Comparison of ENCODE assay signal across 11 cellular contexts in the genomic region with DNA sequence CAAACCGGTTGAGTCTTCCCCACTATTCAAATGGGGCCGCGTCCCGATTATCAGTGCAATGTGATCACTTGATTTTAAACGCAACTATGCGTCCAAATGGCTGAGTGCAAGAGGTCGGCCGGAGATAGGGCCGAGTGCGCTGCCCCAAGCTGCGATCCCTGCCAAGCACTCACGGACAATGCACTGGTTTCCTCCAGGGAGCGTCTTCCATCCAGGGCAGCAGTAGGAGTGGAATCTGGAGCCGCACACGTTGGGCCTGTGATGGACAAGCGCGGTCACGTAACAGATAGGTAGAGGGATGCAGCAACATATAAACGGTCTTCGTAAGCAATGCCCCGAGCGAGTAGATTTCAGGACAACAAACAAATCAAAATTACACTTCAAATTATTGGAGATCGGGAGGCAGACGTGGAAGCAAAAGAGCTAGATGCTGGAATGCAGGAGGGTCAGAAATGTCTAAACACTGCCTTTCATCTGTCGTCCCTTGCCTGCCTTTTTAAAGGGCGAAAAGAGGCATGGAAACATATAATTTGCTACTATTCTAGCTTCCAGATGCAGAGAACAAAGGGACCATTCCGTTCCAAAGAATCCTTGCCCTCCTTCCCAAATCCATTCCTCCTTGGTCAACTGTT. TPM values are rescaled to one million over a fixed set of nuclear protein-coding genes. Genes with fewer than 3 reads are reported as not detected.
DNase-seq lines count a peak whose midpoint lies in the region; ATAC-seq and TF ChIP-seq lines count a peak whose summit lies in the region.
"Had no signal": no experiment of that assay in that cellular context is flagged by ENCODE, and none has a peak within 500 bp of the region (broad histone marks: within the 10 kb centered on the region; RNA-seq: fewer than 3 reads in every experiment).

No MANE protein-coding gene starts in this region.

- H3K4me1 ChIP-seq in heart left ventricle (peaks cover 0 to 36% (median 5%) of the 10 kb centered on the region in 12 donors), mesenchymal stem cell (ENCODE audit: control insufficient read depth, insufficient read depth, low read depth, low read length) (peaks cover 12% of the 10 kb centered on the region)

- H3K27ac Mint-ChIP-seq in endothelial cell (ENCODE audit: unreplicated experiment): peak overlapping the region; percentile 9

- peak overlapping the region; percentile 91 for H3K4me3 Mint-ChIP-seq in endothelial cell (ENCODE audit: unreplicated experiment)
- H3K4me3 Mint-ChIP-seq in activated T-cell treated with anti-CD3 and anti-CD28 coated beads, Interleukin-2, amount 50 U/mL, for 4 hours: no peak overlapping the region

- H3K14ac ChIP-seq in mesenchymal stem cell (ENCODE audit: low read length in 2 of 2): peak overlapping the region in 1 of 2 experiments; percentile 74

- TF ChIP-seq CTCF in heart left ventricle (IDR thresholded peaks at IDR 0.05) (no peak), endothelial cell (IDR thresholded peaks at IDR 0.05; ENCODE audit: unreplicated experiment) (no peak)

- peak overlapping the region in 5 of 12 donors; percentile 25 to 86 (median 61) for H3K27ac ChIP-seq in heart left ventricle
- H3K27ac ChIP-seq in mesenchymal stem cell (ENCODE audit: low read length, poor library complexity, severe bottlenecking): no peak overlapping the region

- no peak overlapping the region for H2BK5ac ChIP-seq in mesenchymal stem cell (ENCODE audit: low read depth, low read length, poor library complexity, severe bottlenecking)

- H2BK15ac ChIP-seq in mesenchymal stem cell (ENCODE audit: low read depth, poor library complexity, severe bottlenecking): no peak overlapping the region

- no peak overlapping the region for H3K18ac ChIP-seq in mesenchymal stem cell (ENCODE audit: low read depth in 1 of 2, low read length in 2 of 2)

- peak in 1 of 5 donors; percentile 34 for DNase-seq in heart left ventricle
- DNase-seq in cardiac septum (ENCODE audit: low spot score): no peak
- peak; percentile 23 for DNase-seq in endothelial cell (ENCODE audit: low spot score)
- peak; percentile 37 for DNase-seq in mesenchymal stem cell
- DNase-seq in activated T-cell treated with anti-CD3 and anti-CD28 coated beads, Interleukin-2, amount 50 U/mL, for 4 hours: no peak
- no peak for DNase-seq in kidney tubule cell (ENCODE audit: low spot score)
- DNase-seq: activated effector memory CD4-positive, alpha-beta T cell treated with Interleukin-2 at 50 U/mL for 16 hours; stimulated activated CD4-positive, alpha-beta T cell treated with anti-CD3 and anti-CD28 coated beads, Interleukin-4, amount 100 ng/mL, for 24 hours; transverse colon had no signal

- no peak for TF ChIP-seq POLR2A in heart left ventricle (IDR thresholded peaks at IDR 0.05)

- no peak overlapping the region for H3K4ac ChIP-seq in mesenchymal stem cell (ENCODE audit: low read depth in 1 of 2, low read length in 2 of 2)

- H3K4me3 ChIP-seq in heart left ventricle (peak overlapping the region; percentile 32 to 68 (median 60)), mesenchymal stem cell (ENCODE audit: insufficient read depth in 1 of 2, low read depth in 1 of 2, low read length in 2 of 2) (peak overlapping the region; percentile 81 to 84)

- H3K27me3 ChIP-seq in heart left ventricle (peaks cover 0 to 47% (median 26%) of the 10 kb centered on the region in 9 donors), mesenchymal stem cell (ENCODE audit: control insufficient read depth in 1 of 2, insufficient read depth in 1 of 2, low read length in 2 of 2) (peaks cover 0 to 7% of the 10 kb centered on the region in 2 experiments)

- peaks cover 3% of the 10 kb centered on the region for H3K79me1 ChIP-seq in mesenchymal stem cell (replicated peaks; ENCODE audit: low read length, poor library complexity, severe bottlenecking)

- 32 to 38% (median 35%) methylated on average over 27 of the region's 27 CpGs for WGBS in heart left ventricle, 4 donors
- 10% methylated on average over 22 of the region's 27 CpGs for WGBS in mesenchymal stem cell

- no peak overlapping the region for H2BK120ac ChIP-seq in mesenchymal stem cell (ENCODE audit: low read depth, low read length)

- H3K23ac ChIP-seq in mesenchymal stem cell (ENCODE audit: low read length in 2 of 2): peak overlapping the region in 1 of 2 experiments; percentile 89

- H2AFZ ChIP-seq in mesenchymal stem cell (ENCODE audit: low read depth, low read length): no peak overlapping the region

- ATAC-seq in heart left ventricle (peak in 1 of 4 donors; percentile 13), GM18867 (IDR thresholded peaks at IDR 0.05; ENCODE audit: unreplicated experiment) (no peak), HG02798 (IDR thresholded peaks at IDR 0.05; ENCODE audit: poor library complexity, unreplicated experiment) (no peak)
- no peak for ATAC-seq in activated T-cell treated with anti-CD3 and anti-CD28 coated beads, Interleukin-2, amount 50 U/mL, for 4 hours

- H2AK5ac ChIP-seq in mesenchymal stem cell (ENCODE audit: low read length, severe bottlenecking): no peak overlapping the region

- intact Hi-C loops in heart left ventricle (cut with DNase I): loop anchor here in 2 of 10 donors (5.0 to 10.0 kb wide), 2 partner anchors 306 to 308 kb away; no protein-coding TSS in a partner anchor
- intact Hi-C loops in cardiac septum (cut with DNase I): no loop called here

- peak overlapping the region; percentile 92 for H3K4me2 ChIP-seq in mesenchymal stem cell (ENCODE audit: low read length, poor library complexity, severe bottlenecking)

- H4K91ac ChIP-seq in mesenchymal stem cell (ENCODE audit: low read length): no peak overlapping the region

- peak overlapping the region in 1 of 2 experiments; percentile 63 for H2BK12ac ChIP-seq in mesenchymal stem cell (ENCODE audit: low read length in 2 of 2)

- H3K36me3 Mint-ChIP-seq in endothelial cell (ENCODE audit: low read depth, unreplicated experiment): peaks cover 9% of the 10 kb centered on the region
- no peaks in the 10 kb centered on the region for H3K36me3 Mint-ChIP-seq in activated T-cell treated with anti-CD3 and anti-CD28 coated beads, Interleukin-2, amount 50 U/mL, for 4 hours (ENCODE audit: insufficient read depth)

- H4K8ac ChIP-seq in mesenchymal stem cell (ENCODE audit: low read length): no peak overlapping the region

- H3K27me3 Mint-ChIP-seq in endothelial cell (ENCODE audit: unreplicated experiment): peaks cover 2% of the 10 kb centered on the region
- peaks cover 30% of the 10 kb centered on the region for H3K27me3 Mint-ChIP-seq in activated T-cell treated with anti-CD3 and anti-CD28 coated beads, Interleukin-2, amount 50 U/mL, for 4 hours (ENCODE audit: low read depth)

- H3K36me3 ChIP-seq in heart left ventricle (no peaks in the 10 kb centered on the region), mesenchymal stem cell (ENCODE audit: control insufficient read depth in 1 of 2, insufficient read depth in 2 of 2, low read depth in 1 of 2, low read length in 2 of 2) (peaks cover 0 to 4% of the 10 kb centered on the region in 2 experiments)
- H3K36me3 ChIP-seq: transverse colon had no signal

- peak overlapping the region; percentile 81 for H3K9ac ChIP-seq in mesenchymal stem cell (ENCODE audit: low read length)

- H3K9me3 ChIP-seq in heart left ventricle: no peaks in the 10 kb centered on the region
- no peaks in the 10 kb centered on the region for H3K9me3 ChIP-seq in mesenchymal stem cell (ENCODE audit: control insufficient read depth, low read length)
- H3K9me3 ChIP-seq: transverse colon had no signal

- no peaks in the 10 kb centered on the region for H3K9me3 Mint-ChIP-seq in endothelial cell (ENCODE audit: unreplicated experiment)
- no peaks in the 10 kb centered on the region for H3K9me3 Mint-ChIP-seq in activated T-cell treated with anti-CD3 and anti-CD28 coated beads, Interleukin-2, amount 50 U/mL, for 4 hours

- H3K4me1 Mint-ChIP-seq in endothelial cell (ENCODE audit: unreplicated experiment): peaks cover 10% of the 10 kb centered on the region
- no peaks in the 10 kb centered on the region for H3K4me1 Mint-ChIP-seq in activated T-cell treated with anti-CD3 and anti-CD28 coated beads, Interleukin-2, amount 50 U/mL, for 4 hours (ENCODE audit: low read depth)

RNA-seq across cellular contexts. Expression of gene FBN2, which starts 1.7 kb away (rescaled TPM):
- total RNA-seq in heart left ventricle: 10 to 100 TPM in 5 of 9 donors, 1 to 10 TPM in 4; 7.4 to 28.0 (median 10.2) TPM
- 1 to 10 TPM; 9.0 to 9.7 TPM for polyA plus RNA-seq in heart left ventricle
- 7.1 TPM for total RNA-seq in cardiac septum
- total RNA-seq in endothelial cell (ENCODE audit: unreplicated experiment): 106 TPM
- 32.9 TPM for polyA plus RNA-seq in mesenchymal stem cell (2013, experiment 1 of 2)
- polyA plus RNA-seq in mesenchymal stem cell (2013, experiment 2 of 2): 29.4 TPM
- under 1 TPM; 0.15 to 0.26 (median 0.19) TPM for total RNA-seq in activated T-cell treated with anti-CD3 and anti-CD28 coated beads, Interleukin-2, amount 50 U/mL, for 4 hours

Comparison
In these comparisons a context has a peak if more than half of its experiments do, and no peak if none do; other contexts are left out.
1. DNase-seq: peak in endothelial cell (single experiment) and mesenchymal stem cell (single experiment); none in cardiac septum (single experiment), activated T-cell treated with anti-CD3 and anti-CD28 coated beads, Interleukin-2, amount 50 U/mL, for 4 hours (single experiment) and kidney tubule cell (single experiment).